Comparison of ENCODE assay signal across 8 cellular contexts in genomic region chr2:39118786-39119499, GRCh38. TPM values are rescaled to one million over a fixed set of nuclear protein-coding genes. Genes with fewer than 3 reads are reported as not detected.
DNase-seq lines count a peak whose midpoint lies in the region; ATAC-seq and TF ChIP-seq lines count a peak whose summit lies in the region.

No MANE protein-coding gene starts in this region.

- H3K4me1 Mint-ChIP-seq in CD4-positive, alpha-beta T cell (ENCODE audit: low read depth), result peaks cover 64% of the 10 kb centered on the region

- H3K4me1 ChIP-seq in KMS-11 (ENCODE audit: low read depth, poor library complexity, severe bottlenecking), result peaks cover 73% of the 10 kb centered on the region
- peaks cover 0 to 14% of the 10 kb centered on the region in 2 donors for H3K4me1 ChIP-seq in breast epithelium
- H3K4me1 ChIP-seq in mucosa of stomach (ENCODE audit: control insufficient read depth, insufficient read depth, low read length), result peaks cover 26% of the 10 kb centered on the region

- POLR2A ChIA-PET in CD4-positive, alpha-beta T cell (lab: Charles Lee), result interaction anchor here (1.0 to 4.0 kb wide), 13 partner anchors 8 to 368 kb away, joined by 3 to 79 read pairs (median 5); partner anchors contain the start of gene SRSF7

- H3K4me3 Mint-ChIP-seq in CD4-positive, alpha-beta T cell, result peak overlapping the region; percentile 91

- TF ChIP-seq POLR2A in breast epithelium (IDR thresholded peaks at IDR 0.05), result no peak

- intact Hi-C loops in CD4-positive, alpha-beta T cell (cut with DNase I, micrococcal nuclease), result loop anchor here in 1 of 2 experiments (2.0 kb wide), 1 partner anchor 62 kb away; no protein-coding TSS in a partner anchor
- intact Hi-C loops in breast epithelium (cut with DNase I; ENCODE audit: low total_unique reads), result no loop called here

- H3K27me3 Mint-ChIP-seq in CD4-positive, alpha-beta T cell, result no peaks in the 10 kb centered on the region

- H3K9me3 Mint-ChIP-seq in CD4-positive, alpha-beta T cell, result no peaks in the 10 kb centered on the region

- peaks cover 78% of the 10 kb centered on the region for H3K79me2 ChIP-seq in KMS-11 (ENCODE audit: insufficient read depth, low read depth)

- H3K9ac ChIP-seq in KMS-11, result peak overlapping the region; percentile 70; the same call in 1 of the 2 replicates
- H3K9ac ChIP-seq in mucosa of stomach (ENCODE audit: low read length), result peak overlapping the region; percentile 72

- H4K20me1 ChIP-seq in KMS-11 (ENCODE audit: insufficient read depth), result no peaks in the 10 kb centered on the region

- DNase-seq in CD4-positive, alpha-beta T cell, result no peak
- DNase-seq in breast epithelium (ENCODE audit: low spot score in 2 of 2) (no peak), NCI-H2196 treated with DMSO at 0.1 percent for 48 hours (lab: John Stamatoyannopoulos, UW; ENCODE audit: unreplicated experiment) (no peak), NCI-H2029 (lab: John Stamatoyannopoulos, UW) (no peak), NK-92 (lab: John Stamatoyannopoulos, UW; ENCODE audit: unreplicated experiment) (no peak)

- CTCF ChIA-PET in CD4-positive, alpha-beta T cell (lab: Charles Lee), result interaction anchor here (1.1 to 2.9 kb wide), 3 partner anchors 10 to 110 kb away, joined by 4 to 44 read pairs (median 6); no protein-coding TSS in a partner anchor

- H3K27ac ChIP-seq in CD4-positive, alpha-beta T cell (ENCODE audit: low read depth, low read length), result no peak overlapping the region
- H3K27ac ChIP-seq in KMS-11 (peak overlapping the region; percentile 60; the same call in 1 of the 2 replicates), breast epithelium (peak overlapping the region; percentile 95 to 99)

- ATAC-seq in CD4-positive, alpha-beta T cell (ENCODE audit: poor library complexity), result no peak
- no peak for ATAC-seq in GM19351 (IDR thresholded peaks at IDR 0.05; ENCODE audit: unreplicated experiment)

- peak overlapping the region; percentile 76 for H3K4me2 ChIP-seq in KMS-11

- H3K4me3 ChIP-seq in KMS-11 (IDR thresholded peaks at IDR 0.05; ENCODE audit: insufficient read depth, low read depth, low read length), result peak overlapping the region; percentile 93
- H3K4me3 ChIP-seq in breast epithelium, result peak overlapping the region; percentile 84 to 89 (median 86)
- peak overlapping the region; percentile 75 for H3K4me3 ChIP-seq in mucosa of stomach (ENCODE audit: low read length)

- H3K27me3 ChIP-seq in CD4-positive, alpha-beta T cell (ENCODE audit: control insufficient read depth, insufficient read depth, low read length), result no peaks in the 10 kb centered on the region
- H3K27me3 ChIP-seq in KMS-11 (ENCODE audit: insufficient read depth, low read depth), result no peaks in the 10 kb centered on the region
- H3K27me3 ChIP-seq in breast epithelium, result no peaks in the 10 kb centered on the region
- H3K27me3 ChIP-seq in mucosa of stomach (ENCODE audit: control insufficient read depth, insufficient read depth, low read length), result no peaks in the 10 kb centered on the region

- peak overlapping the region; percentile 91 for H3K27ac Mint-ChIP-seq in CD4-positive, alpha-beta T cell

- no peaks in the 10 kb centered on the region; the same call in 1 of the 2 replicates for H3K36me3 ChIP-seq in KMS-11 (ENCODE audit: insufficient read depth)
- no peaks in the 10 kb centered on the region for H3K36me3 ChIP-seq in breast epithelium
- H3K36me3 ChIP-seq in mucosa of stomach (ENCODE audit: control insufficient read depth, insufficient read depth, low read length), result no peaks in the 10 kb centered on the region

- no peaks in the 10 kb centered on the region for H3K9me3 ChIP-seq in CD4-positive, alpha-beta T cell (ENCODE audit: control insufficient read depth, low read length)
- H3K9me3 ChIP-seq in breast epithelium (no peaks in the 10 kb centered on the region), mucosa of stomach (ENCODE audit: control insufficient read depth, low read length) (no peaks in the 10 kb centered on the region)

- H2AFZ ChIP-seq in KMS-11 (ENCODE audit: low read depth), result no peak overlapping the region

- no peak for TF ChIP-seq CTCF in CD4-positive, alpha-beta T cell (IDR thresholded peaks at IDR 0.05)
- TF ChIP-seq CTCF in KMS-11 (conservative IDR thresholded peaks at IDR 0.05; ENCODE audit: low read depth, low read length), result no peak
- TF ChIP-seq CTCF in breast epithelium (IDR thresholded peaks at IDR 0.05), result no peak

- H3K36me3 Mint-ChIP-seq in CD4-positive, alpha-beta T cell (ENCODE audit: low read depth), result peaks cover 39% of the 10 kb centered on the region

RNA-seq across cellular contexts. Expression of gene SOS1, which starts 1.9 kb away (rescaled TPM):
- total RNA-seq in CD4-positive, alpha-beta T cell, result 10 to 100 TPM; 16.4 to 16.9 TPM
- total RNA-seq in breast epithelium, result 10 to 100 TPM; 33.4 to 49.0 (median 37.0) TPM
